In genomic region chr20:19888269-19888669, GRCh38 we compare ENCODE assay signal across 9 cellular contexts.
DNase-seq lines count a peak whose midpoint lies in the region; ATAC-seq, FAIRE-seq and TF ChIP-seq lines count a peak whose summit lies in the region.
"Had no signal": no experiment of that assay in that cellular context is flagged by ENCODE, and none has a peak within 500 bp of the region (broad histone marks: within the 10 kb centered on the region; RNA-seq: fewer than 3 reads in every experiment).

No MANE protein-coding gene starts in this region.

- H3K27ac Mint-ChIP-seq in nephron progenitor cell = peak overlapping the region; percentile 99

- TF ChIP-seq EP300 in A549 (IDR thresholded peaks at IDR 0.05) = no peak

- H4K91ac ChIP-seq in neuronal stem cell (ENCODE audit: low read depth, low read length, poor library complexity) = no peak overlapping the region

- H3K27me3 ChIP-seq in fibroblast of lung (ENCODE audit: control insufficient read depth, insufficient read depth, low read length) (no peaks in the 10 kb centered on the region), neuronal stem cell (ENCODE audit: control insufficient read depth in 3 of 3, insufficient read depth in 3 of 3, low read depth in 1 of 3, low read length in 3 of 3) (no peaks in the 10 kb centered on the region)

- no peak overlapping the region for H4K8ac ChIP-seq in neuronal stem cell (ENCODE audit: low read depth, low read length)

- no peak overlapping the region for H2BK5ac ChIP-seq in neuronal stem cell (ENCODE audit: low read length)

- H3K18ac ChIP-seq in neuronal stem cell (ENCODE audit: low read length) = no peak overlapping the region

- DNase-seq in A549 (ENCODE audit: low read depth in 1 of 2, low spot score in 1 of 2) (no peak), NCI-H526 treated with DMSO at 0.1 percent for 48 hours (lab: John Stamatoyannopoulos, UW) (peak; percentile 58), fibroblast of lung (ENCODE audit: low read depth in 2 of 2) (no peak), nephron progenitor cell (peak; percentile 8), neuronal stem cell (ENCODE audit: low spot score) (no peak), AG20443 (ENCODE audit: low spot score) (no peak)
- DNase-seq in activated CD8-positive, alpha-beta memory T cell treated with anti-CD3 and anti-CD28 coated beads for 24 hours = no peak
- DNase-seq: AML-193 had no signal

- H3K9ac ChIP-seq in fibroblast of lung (ENCODE audit: insufficient read depth, low read length) (no peak overlapping the region), neuronal stem cell (ENCODE audit: low read depth, low read length, poor library complexity) (no peak overlapping the region)

- no peak for TF ChIP-seq POLR2A in A549 (IDR thresholded peaks at IDR 0.05; ENCODE audit: low read length)

- H3K9me3 ChIP-seq in A549 = no peaks in the 10 kb centered on the region
- no peaks in the 10 kb centered on the region for H3K9me3 ChIP-seq in fibroblast of lung (ENCODE audit: control insufficient read depth, insufficient read depth, low read depth, low read length)
- H3K9me3 ChIP-seq in neuronal stem cell (replicated peaks in 1 of 2; ENCODE audit: control insufficient read depth in 2 of 2, insufficient read depth in 1 of 2, low read depth in 1 of 2, low read length in 2 of 2) = peaks cover 0 to 3% of the 10 kb centered on the region in 2 donors

- peak in 1 of 2 experiments; percentile 4; a peak in 1 of 6 replicates for ATAC-seq in A549
- no peak for ATAC-seq in GM19463 (IDR thresholded peaks at IDR 0.05; ENCODE audit: unreplicated experiment)

- no peaks in the 10 kb centered on the region for H3K36me3 ChIP-seq in fibroblast of lung (ENCODE audit: control insufficient read depth, insufficient read depth, low read length)
- peaks cover 0 to 11% of the 10 kb centered on the region in 2 donors for H3K36me3 ChIP-seq in neuronal stem cell (replicated peaks in 1 of 2; ENCODE audit: control insufficient read depth in 2 of 2, insufficient read depth in 2 of 2, low read length in 2 of 2)

- H2AK5ac ChIP-seq in neuronal stem cell (ENCODE audit: low read depth, low read length) = no peak overlapping the region

- no peak overlapping the region for H2BK15ac ChIP-seq in neuronal stem cell (ENCODE audit: low read length)

- H3K79me1 ChIP-seq in neuronal stem cell (ENCODE audit: low read depth, low read length) = no peaks in the 10 kb centered on the region

- peak overlapping the region; percentile 47 for H3K4me3 Mint-ChIP-seq in nephron progenitor cell

- no peak for FAIRE-seq in A549 (lab: Jason Lieb, UNC)

- H3K4me2 ChIP-seq in A549 = peak overlapping the region; percentile 74
- H3K4me2 ChIP-seq in fibroblast of lung (ENCODE audit: extremely low read depth, insufficient read depth, low read length) = peak overlapping the region; percentile 95
- H3K4me2 ChIP-seq in neuronal stem cell (ENCODE audit: insufficient read depth, low read length, poor library complexity, severe bottlenecking) = no peak overlapping the region

- WGBS in A549 (ENCODE audit: missing lambda C conversion rate) = 27% methylated on average over 8 of the region's 8 CpGs
- WGBS in neuronal stem cell (ENCODE audit: extremely low coverage in 2 of 2, insufficient read length in 2 of 2, insufficient replicate concordance in 1 of 2), 2 donors = no CpG with 5 or more reads among the region's 8 CpGs

- peak overlapping the region; percentile 31; the same call in 2 of the 3 replicates for H3K4me3 ChIP-seq in A549
- peak overlapping the region in 1 of 4 experiments; percentile 47 for H3K4me3 ChIP-seq in fibroblast of lung (replicated peaks in 1 of 4; ENCODE audit: control extremely low read depth in 1 of 4, insufficient read depth in 1 of 4, low read depth in 3 of 4, low read length in 4 of 4)
- no peak overlapping the region for H3K4me3 ChIP-seq in neuronal stem cell (ENCODE audit: low read length in 2 of 2)

- no peak overlapping the region for H2BK12ac ChIP-seq in neuronal stem cell (ENCODE audit: low read length)

- peaks cover 71% of the 10 kb centered on the region for H3K4me1 ChIP-seq in A549
- H3K4me1 ChIP-seq in fibroblast of lung (ENCODE audit: control insufficient read depth, extremely low read depth, insufficient read depth, low read length) = peaks cover 26% of the 10 kb centered on the region
- H3K4me1 ChIP-seq in neuronal stem cell (ENCODE audit: control insufficient read depth in 2 of 2, insufficient read depth in 1 of 2, low read depth in 1 of 2, low read length in 2 of 2) = peaks cover 0 to 10% of the 10 kb centered on the region in 2 donors

- TF ChIP-seq RAD21 in A549 (conservative IDR thresholded peaks at IDR 0.05 in 1 of 2, IDR thresholded peaks at IDR 0.05 in 1 of 2) = no peak

- H2AFZ ChIP-seq in fibroblast of lung (ENCODE audit: low read length) (no peak overlapping the region), neuronal stem cell (ENCODE audit: low read length) (no peak overlapping the region)

- H3K14ac ChIP-seq in neuronal stem cell (ENCODE audit: low read length) = no peak overlapping the region

- CTCF ChIA-PET in A549 (lab: Yijun Ruan, JAX) = interaction anchor here (0.8 to 8.1 kb wide), 13 partner anchors 12 to 206 kb away, joined by 3 to 130 read pairs (median 24); no protein-coding TSS in a partner anchor

- peak overlapping the region; percentile 92 to 97 for H3K27ac ChIP-seq in A549
- peak overlapping the region; percentile 80 for H3K27ac ChIP-seq in fibroblast of lung (ENCODE audit: insufficient read depth, low read length)
- H3K27ac ChIP-seq in neuronal stem cell (replicated peaks; ENCODE audit: low read length) = no peak overlapping the region

- H3K23ac ChIP-seq in neuronal stem cell (ENCODE audit: low read depth, low read length, poor library complexity) = no peak overlapping the region

- H3K36me3 Mint-ChIP-seq in nephron progenitor cell (ENCODE audit: low read depth) = peaks cover 33% of the 10 kb centered on the region

- H3K27me3 Mint-ChIP-seq in nephron progenitor cell (ENCODE audit: low read depth, poor library complexity) = peaks cover 3% of the 10 kb centered on the region

- H3K4ac ChIP-seq in neuronal stem cell (ENCODE audit: low read length) = no peak overlapping the region

- POLR2A ChIA-PET in A549 (lab: Yijun Ruan, JAX) = interaction anchor here (1.1 to 6.0 kb wide), 2 partner anchors 87 to 105 kb away, joined by 3 to 92 read pairs; no protein-coding TSS in a partner anchor

- H3K9me3 Mint-ChIP-seq in nephron progenitor cell = peaks cover 26% of the 10 kb centered on the region

- TF ChIP-seq CTCF in A549 (IDR thresholded peaks at IDR 0.05) (no peak), fibroblast of lung (conservative IDR thresholded peaks at IDR 0.05 in 1 of 2, IDR thresholded peaks at IDR 0.05 in 1 of 2; ENCODE audit: low read depth in 1 of 2, low read length in 2 of 2) (no peak), nephron progenitor cell (IDR thresholded peaks at IDR 0.05) (no peak)

- H4K20me1 ChIP-seq in fibroblast of lung (ENCODE audit: control insufficient read depth, extremely low read depth, insufficient read depth, low read length) = no peaks in the 10 kb centered on the region

- H3K4me1 Mint-ChIP-seq in nephron progenitor cell = peaks cover 66% of the 10 kb centered on the region

- no peak overlapping the region for H2BK120ac ChIP-seq in neuronal stem cell (ENCODE audit: low read depth, low read length)

- H3K79me2 ChIP-seq in fibroblast of lung (ENCODE audit: control insufficient read depth, insufficient read depth, low read length) = no peaks in the 10 kb centered on the region

TF ChIP-seq in A549, 52 proteins besides CTCF, POLR2A, EP300 and RAD21:
- no peak for TF ChIP-seq SREBF2 (IDR thresholded peaks at IDR 0.05)
- TF ChIP-seq ATOH8 (CRISPR knock-in tag; IDR thresholded peaks at IDR 0.05; ENCODE audit: low read depth) = no peak
- no peak for TF ChIP-seq MAFK (IDR thresholded peaks at IDR 0.05; ENCODE audit: partially characterized antibody)
- TF ChIP-seq POLR2AphosphoS2 (conservative IDR thresholded peaks at IDR 0.05; ENCODE audit: low read length) = no peak
- TF ChIP-seq TP53 (CRISPR knock-in tag; IDR thresholded peaks at IDR 0.05) = no peak
- no peak for TF ChIP-seq ZSCAN20 (CRISPR knock-in tag; IDR thresholded peaks at IDR 0.05)
- TF ChIP-seq ZNF302 (CRISPR knock-in tag; IDR thresholded peaks at IDR 0.05) = no peak
- no peak for TF ChIP-seq PHF8 (IDR thresholded peaks at IDR 0.05; ENCODE audit: borderline replicate concordance, low read depth)
- no peak for TF ChIP-seq HES2 (IDR thresholded peaks at IDR 0.05)

Comparison
In these comparisons a context has a peak if more than half of its experiments do, and no peak if none do; other contexts are left out.
1. DNase-seq: peak in NCI-H526 treated with DMSO at 0.1 percent for 48 hours (single experiment) and nephron progenitor cell (single experiment); none in A549 (0 of 2), fibroblast of lung (0 of 2), activated CD8-positive, alpha-beta memory T cell treated with anti-CD3 and anti-CD28 coated beads for 24 hours (single experiment), neuronal stem cell (single experiment) and AG20443 (single experiment).